ENCODE assay signal across 11 cellular contexts in the genomic region with DNA sequence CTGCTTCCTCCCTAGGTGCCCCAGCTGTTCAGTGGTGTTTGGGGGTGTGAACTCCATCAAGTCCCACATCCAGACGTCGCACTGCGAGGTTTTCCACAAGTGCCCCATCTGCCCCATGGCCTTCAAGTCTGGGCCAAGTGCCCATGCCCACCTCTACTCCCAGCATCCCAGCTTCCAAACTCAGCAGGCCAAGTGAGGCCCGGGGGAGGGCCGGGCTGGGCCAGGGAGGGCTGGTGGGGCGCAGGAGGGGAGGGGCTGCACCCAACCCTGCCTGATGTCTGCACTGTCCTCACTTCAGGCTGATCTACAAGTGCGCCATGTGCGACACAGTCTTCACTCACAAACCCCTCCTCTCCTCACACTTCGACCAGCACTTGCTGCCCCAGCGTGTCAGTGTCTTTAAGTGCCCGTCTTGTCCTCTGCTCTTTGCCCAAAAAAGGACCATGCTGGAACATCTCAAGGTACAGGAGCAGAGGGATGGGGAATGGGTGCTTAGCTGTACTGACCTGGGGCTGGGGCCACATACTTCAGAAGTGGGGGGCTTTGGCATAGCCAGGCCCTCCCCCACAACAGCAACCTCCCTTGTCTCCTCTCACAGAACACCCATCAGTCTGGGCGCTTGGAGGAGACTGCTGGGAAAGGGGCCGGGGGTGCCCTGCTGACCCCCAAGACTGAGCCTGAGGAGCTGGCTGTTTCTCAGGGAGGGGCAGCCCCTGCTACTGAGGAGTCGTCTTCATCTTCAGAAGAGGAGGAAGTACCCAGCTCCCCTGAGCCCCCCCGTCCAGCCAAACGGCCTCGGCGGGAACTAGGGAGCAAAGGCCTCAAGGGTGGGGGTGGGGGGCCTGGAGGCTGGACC. TPM values are rescaled to one million over a fixed set of nuclear protein-coding genes. Genes with fewer than 3 reads are reported as not detected.
DNase-seq lines count a peak whose midpoint lies in the region; TF ChIP-seq lines count a peak whose summit lies in the region.
"Had no signal": no experiment of that assay in that cellular context is flagged by ENCODE, and none has a peak within 500 bp of the region (broad histone marks: within the 10 kb centered on the region; RNA-seq: fewer than 3 reads in every experiment).

No MANE protein-coding gene starts in this region.

- H3K9me3 ChIP-seq in osteoblast (ENCODE audit: low read depth, low read length), result no peaks in the 10 kb centered on the region
- H3K9me3 ChIP-seq in endodermal cell (ENCODE audit: control insufficient read depth, low read length), result no peaks in the 10 kb centered on the region
- H3K9me3 ChIP-seq: prostate gland, SJSA1 had no signal

- no peak overlapping the region for H3K27ac ChIP-seq in osteoblast (ENCODE audit: low read depth, low read length)
- H3K27ac ChIP-seq in endodermal cell (ENCODE audit: low read depth, low read length), result no peak overlapping the region
- H3K27ac ChIP-seq: foreskin keratinocyte, prostate gland, SJSA1 had no signal

- CTCF ChIA-PET in activated naive CD4-positive, alpha-beta T cell treated with anti-CD3 and anti-CD28 coated beads for 36 hours (lab: Charles Lee), result no interaction called here
- CTCF ChIA-PET in activated naive CD4-positive, alpha-beta T cell treated with anti-CD3 and anti-CD28 coated beads, Interleukin-2, amount 10 ng/mL, durations not matched to agents 7 days and 5 days (lab: Charles Lee), result interaction anchor here (1.1 kb wide), 1 partner anchor 51 kb away, joined by 3 read pairs; no protein-coding TSS in a partner anchor

- H3K36me3 Mint-ChIP-seq in activated naive CD4-positive, alpha-beta T cell treated with anti-CD3 and anti-CD28 coated beads for 36 hours (ENCODE audit: low read depth), result peaks cover 19% of the 10 kb centered on the region
- H3K36me3 Mint-ChIP-seq in activated naive CD4-positive, alpha-beta T cell treated with anti-CD3 and anti-CD28 coated beads, Interleukin-2, amount 10 ng/mL, durations not matched to agents 7 days and 5 days, result peaks cover 52% of the 10 kb centered on the region
- H3K36me3 Mint-ChIP-seq in activated naive CD8-positive, alpha-beta T cell treated with anti-CD3 and anti-CD28 coated beads for 36 hours, result peaks cover 26% of the 10 kb centered on the region
- peaks cover 59% of the 10 kb centered on the region for H3K36me3 Mint-ChIP-seq in endodermal cell (ENCODE audit: low read depth)

- H3K36me3 ChIP-seq in osteoblast (ENCODE audit: insufficient read depth, low read length) (peaks cover 76% of the 10 kb centered on the region), endodermal cell (ENCODE audit: control insufficient read depth, insufficient read depth, low read length) (peaks cover 70% of the 10 kb centered on the region)

- H3K9ac ChIP-seq in endodermal cell (ENCODE audit: extremely low read depth, low read length, poor library complexity, severe bottlenecking), result no peak overlapping the region

- WGBS in endodermal cell (ENCODE audit: insufficient coverage in 1 of 2, insufficient read length in 1 of 2), 2 experiments, result 95 to 96% methylated on average over 7 to 18 of the region's 18 CpGs

- no peak overlapping the region for H2AFZ ChIP-seq in osteoblast (ENCODE audit: low read length)

- H3K9me3 Mint-ChIP-seq in activated naive CD4-positive, alpha-beta T cell treated with anti-CD3 and anti-CD28 coated beads for 36 hours, result no peaks in the 10 kb centered on the region
- H3K9me3 Mint-ChIP-seq in activated naive CD4-positive, alpha-beta T cell treated with anti-CD3 and anti-CD28 coated beads, Interleukin-2, amount 10 ng/mL, durations not matched to agents 7 days and 5 days, result no peaks in the 10 kb centered on the region
- H3K9me3 Mint-ChIP-seq in activated naive CD8-positive, alpha-beta T cell treated with anti-CD3 and anti-CD28 coated beads for 36 hours, result no peaks in the 10 kb centered on the region
- H3K9me3 Mint-ChIP-seq in endodermal cell, result no peaks in the 10 kb centered on the region

- DNase-seq in activated naive CD4-positive, alpha-beta T cell treated with anti-CD3 and anti-CD28 coated beads for 36 hours, result no peak
- DNase-seq in activated naive CD4-positive, alpha-beta T cell treated with anti-CD3 and anti-CD28 coated beads, Interleukin-2, amount 10 ng/mL, durations not matched to agents 7 days and 5 days, result no peak
- DNase-seq in activated naive CD8-positive, alpha-beta T cell treated with anti-CD3 and anti-CD28 coated beads for 36 hours, result no peak
- DNase-seq in osteoblast (ENCODE audit: insufficient read length, low spot score, missing footprints) (peak; percentile 80), endodermal cell (no peak), pons (ENCODE audit: low spot score) (no peak)
- DNase-seq: DMS153, foreskin keratinocyte, NCI-H1092 treated with DMSO at 0.1 percent for 48 hours had no signal

- H3K4me1 ChIP-seq in osteoblast (ENCODE audit: insufficient read depth, low read length), result no peaks in the 10 kb centered on the region
- H3K4me1 ChIP-seq in endodermal cell (ENCODE audit: control insufficient read depth, insufficient read depth, low read length), result no peaks in the 10 kb centered on the region
- H3K4me1 ChIP-seq: foreskin keratinocyte, prostate gland, SJSA1 had no signal

- H3K27me3 ChIP-seq in osteoblast (ENCODE audit: insufficient read depth, low read length) (no peaks in the 10 kb centered on the region), endodermal cell (ENCODE audit: control insufficient read depth, insufficient read depth, low read length, poor library complexity, severe bottlenecking) (no peaks in the 10 kb centered on the region)
- H3K27me3 ChIP-seq: foreskin keratinocyte, SJSA1 had no signal

- H3K4me2 ChIP-seq in osteoblast (ENCODE audit: insufficient read depth, low read length), result no peak overlapping the region

- intact Hi-C loops in activated naive CD4-positive, alpha-beta T cell treated with anti-CD3 and anti-CD28 coated beads for 36 hours (cut with micrococcal nuclease), result loop anchor here (10.0 kb wide), 1 partner anchor 325 kb away; a partner anchor contains a TSS

- peak overlapping the region; percentile 1 for H3K27ac Mint-ChIP-seq in activated naive CD4-positive, alpha-beta T cell treated with anti-CD3 and anti-CD28 coated beads for 36 hours
- H3K27ac Mint-ChIP-seq in activated naive CD4-positive, alpha-beta T cell treated with anti-CD3 and anti-CD28 coated beads, Interleukin-2, amount 10 ng/mL, durations not matched to agents 7 days and 5 days, result no peak overlapping the region
- H3K27ac Mint-ChIP-seq in activated naive CD8-positive, alpha-beta T cell treated with anti-CD3 and anti-CD28 coated beads for 36 hours, result peak overlapping the region; percentile 25
- no peak overlapping the region for H3K27ac Mint-ChIP-seq in endodermal cell

- H3K79me2 ChIP-seq in osteoblast (ENCODE audit: insufficient read depth, low read length), result peaks cover 22% of the 10 kb centered on the region

- H3K4me3 Mint-ChIP-seq in activated naive CD4-positive, alpha-beta T cell treated with anti-CD3 and anti-CD28 coated beads for 36 hours, result no peak overlapping the region
- no peak overlapping the region for H3K4me3 Mint-ChIP-seq in activated naive CD4-positive, alpha-beta T cell treated with anti-CD3 and anti-CD28 coated beads, Interleukin-2, amount 10 ng/mL, durations not matched to agents 7 days and 5 days
- H3K4me3 Mint-ChIP-seq in activated naive CD8-positive, alpha-beta T cell treated with anti-CD3 and anti-CD28 coated beads for 36 hours, result no peak overlapping the region
- no peak overlapping the region for H3K4me3 Mint-ChIP-seq in endodermal cell

- no peak overlapping the region for H3K4me3 ChIP-seq in osteoblast (ENCODE audit: insufficient read depth, low read length)
- H3K4me3 ChIP-seq in endodermal cell (ENCODE audit: low read length), result no peak overlapping the region
- H3K4me3 ChIP-seq: prostate gland, SJSA1 had no signal

- H3K4me1 Mint-ChIP-seq in activated naive CD4-positive, alpha-beta T cell treated with anti-CD3 and anti-CD28 coated beads for 36 hours (ENCODE audit: low read depth), result peaks cover 20% of the 10 kb centered on the region
- H3K4me1 Mint-ChIP-seq in activated naive CD4-positive, alpha-beta T cell treated with anti-CD3 and anti-CD28 coated beads, Interleukin-2, amount 10 ng/mL, durations not matched to agents 7 days and 5 days, result peaks cover 9% of the 10 kb centered on the region
- H3K4me1 Mint-ChIP-seq in activated naive CD8-positive, alpha-beta T cell treated with anti-CD3 and anti-CD28 coated beads for 36 hours, result peaks cover 18% of the 10 kb centered on the region
- H3K4me1 Mint-ChIP-seq in endodermal cell, result peaks cover 3% of the 10 kb centered on the region

- no peak for TF ChIP-seq CTCF in osteoblast (IDR thresholded peaks at IDR 0.05; ENCODE audit: extremely low read depth, low read depth, low read length)
- no peak for TF ChIP-seq CTCF in endodermal cell (conservative IDR thresholded peaks at IDR 0.05)

- H4K20me1 ChIP-seq in osteoblast (ENCODE audit: insufficient read depth, low read length), result peaks cover 16% of the 10 kb centered on the region

- H3K27me3 Mint-ChIP-seq in activated naive CD4-positive, alpha-beta T cell treated with anti-CD3 and anti-CD28 coated beads for 36 hours (ENCODE audit: low read depth), result no peaks in the 10 kb centered on the region
- no peaks in the 10 kb centered on the region for H3K27me3 Mint-ChIP-seq in activated naive CD4-positive, alpha-beta T cell treated with anti-CD3 and anti-CD28 coated beads, Interleukin-2, amount 10 ng/mL, durations not matched to agents 7 days and 5 days
- H3K27me3 Mint-ChIP-seq in activated naive CD8-positive, alpha-beta T cell treated with anti-CD3 and anti-CD28 coated beads for 36 hours, result no peaks in the 10 kb centered on the region
- no peaks in the 10 kb centered on the region for H3K27me3 Mint-ChIP-seq in endodermal cell (ENCODE audit: insufficient read depth)

RNA-seq across cellular contexts. Expression of a gene that starts 7.2 kb away (rescaled TPM):
- 10 to 100 TPM; 20.9 to 22.0 TPM for total RNA-seq in activated naive CD4-positive, alpha-beta T cell treated with anti-CD3 and anti-CD28 coated beads for 36 hours
- 10 to 100 TPM; 27.0 to 29.9 TPM for total RNA-seq in activated naive CD8-positive, alpha-beta T cell treated with anti-CD3 and anti-CD28 coated beads for 36 hours
- total RNA-seq in osteoblast, result 15.9 and 16.5 TPM in 2 replicates
- 10 to 100 TPM; 43.0 to 49.8 TPM for total RNA-seq in endodermal cell
- polyA plus RNA-seq in endodermal cell (2013, experiment 1 of 2), result 24.3 TPM
- 22.2 TPM for polyA plus RNA-seq in endodermal cell (2013, experiment 2 of 2)

RNA-seq across cellular contexts. Expression of a gene that starts 34.8 kb away (rescaled TPM):
- total RNA-seq in activated naive CD4-positive, alpha-beta T cell treated with anti-CD3 and anti-CD28 coated beads for 36 hours, result 100 to 1,000 TPM; 167 to 192 TPM
- 100 to 1,000 TPM; 217 to 249 TPM for total RNA-seq in activated naive CD8-positive, alpha-beta T cell treated with anti-CD3 and anti-CD28 coated beads for 36 hours
- 140 and 150 TPM in 2 replicates for total RNA-seq in osteoblast
- total RNA-seq in endodermal cell, result 100 to 1,000 TPM; 188 to 205 TPM
- 163 TPM for polyA plus RNA-seq in endodermal cell (2013, experiment 1 of 2)
- 157 TPM for polyA plus RNA-seq in endodermal cell (2013, experiment 2 of 2)

RNA-seq across cellular contexts. Expression of a gene that starts 37.9 kb away (rescaled TPM):
- total RNA-seq in activated naive CD4-positive, alpha-beta T cell treated with anti-CD3 and anti-CD28 coated beads for 36 hours, result 10 to 100 TPM; 64.1 to 69.2 TPM
- total RNA-seq in activated naive CD8-positive, alpha-beta T cell treated with anti-CD3 and anti-CD28 coated beads for 36 hours, result 10 to 100 TPM; 46.4 to 49.4 TPM
- 43.3 and 43.8 TPM in 2 replicates for total RNA-seq in osteoblast
- total RNA-seq in endodermal cell, result 10 to 100 TPM; 34.3 to 37.5 TPM
- polyA plus RNA-seq in endodermal cell (2013, experiment 1 of 2), result 32.4 TPM
- polyA plus RNA-seq in endodermal cell (2013, experiment 2 of 2), result 30.8 TPM

RNA-seq across cellular contexts. Expression of a gene that starts 57.7 kb away (rescaled TPM):
- 10 to 100 TPM; 62.3 to 63.4 TPM for total RNA-seq in activated naive CD4-positive, alpha-beta T cell treated with anti-CD3 and anti-CD28 coated beads for 36 hours
- 10 to 100 TPM; 55.2 to 58.6 TPM for total RNA-seq in activated naive CD8-positive, alpha-beta T cell treated with anti-CD3 and anti-CD28 coated beads for 36 hours
- total RNA-seq in osteoblast (22.4 and 24.2 TPM in 2 replicates), endodermal cell (10 to 100 TPM; 57.7 to 72.1 TPM)
- 66.0 TPM for polyA plus RNA-seq in endodermal cell (2013, experiment 1 of 2)
- polyA plus RNA-seq in endodermal cell (2013, experiment 2 of 2), result 64.5 TPM

Comparison
In these comparisons a context has a peak if more than half of its experiments do, and no peak if none do; other contexts are left out.
1. H3K27ac Mint-ChIP-seq: peak in activated naive CD4-positive, alpha-beta T cell treated with anti-CD3 and anti-CD28 coated beads for 36 hours (single experiment) and activated naive CD8-positive, alpha-beta T cell treated with anti-CD3 and anti-CD28 coated beads for 36 hours (single experiment); none in activated naive CD4-positive, alpha-beta T cell treated with anti-CD3 and anti-CD28 coated beads, Interleukin-2, amount 10 ng/mL, durations not matched to agents 7 days and 5 days (single experiment) and endodermal cell (single experiment).